In genomic region chr17:60229189-60229802, GRCh38 we compare ENCODE assay signal across 10 cellular contexts.
DNase-seq lines count a peak whose midpoint lies in the region; ATAC-seq and TF ChIP-seq lines count a peak whose summit lies in the region.
"Had no signal": no experiment of that assay in that cellular context is flagged by ENCODE, and none has a peak within 500 bp of the region (broad histone marks: within the 10 kb centered on the region; RNA-seq: fewer than 3 reads in every experiment).

No MANE protein-coding gene starts in this region.

- no peaks in the 10 kb centered on the region for H3K9me2 ChIP-seq in Karpas-422 (replicated peaks; ENCODE audit: insufficient read depth, low read length)
- no peaks in the 10 kb centered on the region for H3K9me2 ChIP-seq in SU-DHL-6 (replicated peaks; ENCODE audit: insufficient read depth, low read length)

- peaks cover 18% of the 10 kb centered on the region for H3K36me3 Mint-ChIP-seq in activated T-helper 17 cell treated with anti-CD3 and anti-CD28 coated beads, Interleukin-2, amount 50 U/mL, for 72 hours (ENCODE audit: low read depth)

- no peak overlapping the region for H2AFZ ChIP-seq in Karpas-422 (ENCODE audit: low read length)
- H2AFZ ChIP-seq in SU-DHL-6 (ENCODE audit: low read depth, low read length, severe bottlenecking): no peak overlapping the region

- DNase-seq in NCI-H1092 treated with DMSO at 0.1 percent for 48 hours (lab: John Stamatoyannopoulos, UW) (peak; percentile 13), NCI-H1092 (lab: John Stamatoyannopoulos, UW) (no peak), Karpas-422 (peak; percentile 61), myocyte (ENCODE audit: low read depth) (peak; percentile 2), sciatic nerve (ENCODE audit: low spot score) (no peak)
- DNase-seq: activated CD4-positive, CD25-positive, alpha-beta regulatory T cell treated with anti-CD3 and anti-CD28 coated beads, Interleukin-2, amount 50 U/mL, for 72 hours had no signal

- H3K9me3 ChIP-seq in Karpas-422 (ENCODE audit: low read length) (no peaks in the 10 kb centered on the region), SU-DHL-6 (ENCODE audit: insufficient read depth, low read length) (no peaks in the 10 kb centered on the region)

- H3K79me2 ChIP-seq in Karpas-422 (ENCODE audit: low read length) (0 out of 2 replicates have a peak, but pooled peaks cover 5% of the 10 kb centered on the region), SU-DHL-6 (ENCODE audit: insufficient read depth, low read length) (no peaks in the 10 kb centered on the region)

- H3K9me3 Mint-ChIP-seq in activated T-helper 17 cell treated with anti-CD3 and anti-CD28 coated beads, Interleukin-2, amount 50 U/mL, for 72 hours: no peaks in the 10 kb centered on the region
- H3K9me3 Mint-ChIP-seq: dendritic cell treated with granulocyte-macrophage colony-stimulating factor and Interleukin-4, amounts not matched to agents 40 ng/mL and 50 ng/mL, for 4 days had no signal

- H3K4me1 ChIP-seq in Karpas-422 (ENCODE audit: low read length): no peaks in the 10 kb centered on the region

- no peak overlapping the region for H3K4me3 Mint-ChIP-seq in activated T-helper 17 cell treated with anti-CD3 and anti-CD28 coated beads, Interleukin-2, amount 50 U/mL, for 72 hours
- H3K4me3 Mint-ChIP-seq: dendritic cell treated with granulocyte-macrophage colony-stimulating factor and Interleukin-4, amounts not matched to agents 40 ng/mL and 50 ng/mL, for 4 days had no signal

- H3K4me3 ChIP-seq in Karpas-422 (ENCODE audit: low read length): no peak overlapping the region
- H3K4me3 ChIP-seq in SU-DHL-6 (ENCODE audit: insufficient read depth, low read length, poor library complexity, severe bottlenecking): no peak overlapping the region

- H3K36me3 ChIP-seq in Karpas-422 (ENCODE audit: insufficient read depth, low read length): peaks cover 9% of the 10 kb centered on the region; the same call in 1 of the 2 replicates
- H3K36me3 ChIP-seq in SU-DHL-6 (ENCODE audit: low read length): no peaks in the 10 kb centered on the region

- no peak overlapping the region for H3K9ac ChIP-seq in Karpas-422 (ENCODE audit: low read length)
- H3K9ac ChIP-seq in SU-DHL-6 (ENCODE audit: low read length): no peak overlapping the region

- no peaks in the 10 kb centered on the region for H4K20me1 ChIP-seq in Karpas-422 (ENCODE audit: insufficient read depth, low read depth, low read length)
- no peaks in the 10 kb centered on the region for H4K20me1 ChIP-seq in SU-DHL-6 (ENCODE audit: low read depth, low read length)

- no peaks in the 10 kb centered on the region for H3K27me3 Mint-ChIP-seq in activated T-helper 17 cell treated with anti-CD3 and anti-CD28 coated beads, Interleukin-2, amount 50 U/mL, for 72 hours
- H3K27me3 Mint-ChIP-seq: dendritic cell treated with granulocyte-macrophage colony-stimulating factor and Interleukin-4, amounts not matched to agents 40 ng/mL and 50 ng/mL, for 4 days had no signal

- H3K27ac Mint-ChIP-seq in activated T-helper 17 cell treated with anti-CD3 and anti-CD28 coated beads, Interleukin-2, amount 50 U/mL, for 72 hours: no peak overlapping the region
- H3K27ac Mint-ChIP-seq: dendritic cell treated with granulocyte-macrophage colony-stimulating factor and Interleukin-4, amounts not matched to agents 40 ng/mL and 50 ng/mL, for 4 days had no signal

- intact Hi-C loops in sciatic nerve (cut with DNase I): no loop called here

- no peaks in the 10 kb centered on the region for H3K4me1 Mint-ChIP-seq in activated T-helper 17 cell treated with anti-CD3 and anti-CD28 coated beads, Interleukin-2, amount 50 U/mL, for 72 hours

- H3F3A ChIP-seq in SU-DHL-6 (ENCODE audit: insufficient read depth): no peaks in the 10 kb centered on the region

- H3K27me3 ChIP-seq in Karpas-422 (ENCODE audit: low read length) (no peaks in the 10 kb centered on the region), SU-DHL-6 (ENCODE audit: low read length) (no peaks in the 10 kb centered on the region)

- H3K4me2 ChIP-seq in Karpas-422 (ENCODE audit: low read depth, low read length, poor library complexity, severe bottlenecking): no peak overlapping the region
- H3K4me2 ChIP-seq in SU-DHL-6 (ENCODE audit: low read depth, low read length, poor library complexity, severe bottlenecking): no peak overlapping the region

- peak; percentile 12 for TF ChIP-seq CTCF in SU-DHL-6 (IDR thresholded peaks at IDR 0.05; ENCODE audit: insufficient read depth, low read length, poor library complexity, severe bottlenecking)

- ATAC-seq in activated T-helper 17 cell treated with anti-CD3 and anti-CD28 coated beads, Interleukin-2, amount 50 U/mL, for 72 hours (replicated peaks): no peak
- ATAC-seq in HG03097 (IDR thresholded peaks at IDR 0.05; ENCODE audit: low FRiP score, unreplicated experiment) (no peak), sciatic nerve (no peak)

- H3K27ac ChIP-seq in Karpas-422 (ENCODE audit: low read length): no peak overlapping the region
- H3K27ac ChIP-seq in SU-DHL-6 (ENCODE audit: low read depth, low read length): no peak overlapping the region

Comparison
In these comparisons a context has a peak if more than half of its experiments do, and no peak if none do; other contexts are left out.
1. DNase-seq: peak in NCI-H1092 treated with DMSO at 0.1 percent for 48 hours (single experiment), Karpas-422 (single experiment) and myocyte (single experiment); none in NCI-H1092 (single experiment) and sciatic nerve (single experiment).